In genomic region chr16:1830213-1830612, GRCh38 we compare ENCODE assay signal across 1 cellular context.
TF ChIP-seq lines count a peak whose summit lies in the region.

No MANE protein-coding gene starts in this region.

TF ChIP-seq in HepG2, 621 proteins besides CTCF, POLR2A, EP300 and RAD21 (continues in another document):
- TF ChIP-seq SAP130 (CRISPR knock-in tag; IDR thresholded peaks at IDR 0.05; ENCODE audit: low read depth) (peak; percentile 60), HNRNPH1 (optimal IDR thresholded peaks at IDR 0.05; ENCODE audit: low read depth, low read length) (no peak), HDAC1 (CRISPR knock-in tag; IDR thresholded peaks at IDR 0.05) (peak; percentile 55; the same call in 1 of the 2 replicates), PAXIP1 (CRISPR knock-in tag; conservative IDR thresholded peaks at IDR 0.05) (peak; percentile 35; the same call in 1 of the 2 replicates), ZSCAN31 (CRISPR knock-in tag; IDR thresholded peaks at IDR 0.05; ENCODE audit: low read depth) (no peak), ZKSCAN1 (IDR thresholded peaks at IDR 0.05; ENCODE audit: low read length) (0 out of 2 replicates have a peak, but pooled peaks have one; percentile 42), NFKB2 (CRISPR knock-in tag; IDR thresholded peaks at IDR 0.05; ENCODE audit: borderline replicate concordance) (no peak), ZBTB7B (CRISPR knock-in tag; IDR thresholded peaks at IDR 0.05) (0 out of 2 replicates have a peak, but pooled peaks have one; percentile 25), ZMYM3 (CRISPR knock-in tag; IDR thresholded peaks at IDR 0.05) (0 out of 2 replicates have a peak, but pooled peaks have one; percentile 30), CBFB (CRISPR knock-in tag; IDR thresholded peaks at IDR 0.05) (no peak), PAF1 (CRISPR knock-in tag; IDR thresholded peaks at IDR 0.05) (no peak; the same call in 1 of the 2 replicates), KMT2B (CRISPR knock-in tag; IDR thresholded peaks at IDR 0.05) (peak; percentile 16; the same call in 1 of the 2 replicates), HNF4A (CRISPR knock-in tag; IDR thresholded peaks at IDR 0.05) (peak; percentile 69), E2F1 (CRISPR knock-in tag; IDR thresholded peaks at IDR 0.05) (no peak), PHF21A (CRISPR knock-in tag; IDR thresholded peaks at IDR 0.05) (peak; percentile 63), RBM39 (IDR thresholded peaks at IDR 0.05; ENCODE audit: low read depth, low read length, poor library complexity, severe bottlenecking) (no peak), ARID3A (IDR thresholded peaks at IDR 0.05; ENCODE audit: low read depth, low read length) (0 out of 2 replicates have a peak, but pooled peaks have one; percentile 37), ZNF24 (IDR thresholded peaks at IDR 0.05) (no peak), ZFP41 (CRISPR knock-in tag; IDR thresholded peaks at IDR 0.05; ENCODE audit: borderline replicate concordance) (no peak), ZSCAN30 (CRISPR knock-in tag; IDR thresholded peaks at IDR 0.05) (0 out of 2 replicates have a peak, but pooled peaks have one; percentile 3), NCOR1 (IDR thresholded peaks at IDR 0.05; ENCODE audit: borderline replicate concordance, low read length) (peak; percentile 21; the same call in 1 of the 2 replicates), MBNL3 (CRISPR knock-in tag; conservative IDR thresholded peaks at IDR 0.05) (no peak), POLR2G (IDR thresholded peaks at IDR 0.05; ENCODE audit: low read depth, low read length) (peak; percentile 52; the same call in 1 of the 2 replicates), MIXL1 (CRISPR knock-in tag; IDR thresholded peaks at IDR 0.05) (0 out of 2 replicates have a peak, but pooled peaks have one; percentile 46), CEBPG (CRISPR knock-in tag; IDR thresholded peaks at IDR 0.05) (peak; percentile 75), MAZ (IDR thresholded peaks at IDR 0.05; ENCODE audit: borderline replicate concordance, low read depth, low read length) (no peak), MAZ (CRISPR knock-in tag; IDR thresholded peaks at IDR 0.05; ENCODE audit: low read depth) (no peak), GFI1 (CRISPR knock-in tag; IDR thresholded peaks at IDR 0.05; ENCODE audit: borderline replicate concordance) (peak; percentile 41; the same call in 1 of the 2 replicates), MED1 (CRISPR knock-in tag; IDR thresholded peaks at IDR 0.05) (peak; percentile 4; the same call in 1 of the 2 replicates), MAX (IDR thresholded peaks at IDR 0.05) (peak; percentile 33; the same call in 1 of the 2 replicates), SYNCRIP (IDR thresholded peaks at IDR 0.05; ENCODE audit: insufficient read depth, low read depth, low read length) (no peak), NFE2L1 (CRISPR knock-in tag; IDR thresholded peaks at IDR 0.05; ENCODE audit: borderline replicate concordance) (no peak), ZGPAT (CRISPR knock-in tag; IDR thresholded peaks at IDR 0.05) (peak; percentile 26; the same call in 1 of the 2 replicates), KAT7 (CRISPR knock-in tag; IDR thresholded peaks at IDR 0.05; ENCODE audit: borderline replicate concordance) (no peak), PHF20 (CRISPR knock-in tag; IDR thresholded peaks at IDR 0.05) (0 out of 2 replicates have a peak, but pooled peaks have one; percentile 11), BORCS8-MEF2B (CRISPR knock-in tag; IDR thresholded peaks at IDR 0.05) (no peak), CEBPB (IDR thresholded peaks at IDR 0.05; ENCODE audit: borderline replicate concordance, low read depth, low read length) (peak; percentile 49; the same call in 1 of the 2 replicates), MAFK (conservative IDR thresholded peaks at IDR 0.05 in 1 of 2, IDR thresholded peaks at IDR 0.05 in 1 of 2; ENCODE audit: low read length in 2 of 2) (0 out of 4 replicates have a peak, but pooled peaks of 1 of the 2 experiments have one; percentile 9), ZBTB20 (CRISPR knock-in tag; IDR thresholded peaks at IDR 0.05; ENCODE audit: borderline replicate concordance, low read depth) (no peak), PATZ1 (CRISPR knock-in tag; IDR thresholded peaks at IDR 0.05) (no peak)
- TF ChIP-seq, protein P1, sequence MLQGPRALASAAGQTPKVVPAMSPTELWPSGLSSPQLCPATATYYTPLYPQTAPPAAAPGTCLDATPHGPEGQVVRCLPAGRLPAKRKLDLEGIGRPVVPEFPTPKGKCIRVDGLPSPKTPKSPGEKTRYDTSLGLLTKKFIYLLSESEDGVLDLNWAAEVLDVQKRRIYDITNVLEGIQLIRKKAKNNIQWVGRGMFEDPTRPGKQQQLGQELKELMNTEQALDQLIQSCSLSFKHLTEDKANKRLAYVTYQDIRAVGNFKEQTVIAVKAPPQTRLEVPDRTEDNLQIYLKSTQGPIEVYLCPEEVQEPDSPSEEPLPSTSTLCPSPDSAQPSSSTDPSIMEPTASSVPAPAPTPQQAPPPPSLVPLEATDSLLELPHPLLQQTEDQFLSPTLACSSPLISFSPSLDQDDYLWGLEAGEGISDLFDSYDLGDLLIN (CRISPR knock-in tag; IDR thresholded peaks at IDR 0.05; ENCODE audit: borderline replicate concordance) = no peak
- TF ChIP-seq, protein P2, sequence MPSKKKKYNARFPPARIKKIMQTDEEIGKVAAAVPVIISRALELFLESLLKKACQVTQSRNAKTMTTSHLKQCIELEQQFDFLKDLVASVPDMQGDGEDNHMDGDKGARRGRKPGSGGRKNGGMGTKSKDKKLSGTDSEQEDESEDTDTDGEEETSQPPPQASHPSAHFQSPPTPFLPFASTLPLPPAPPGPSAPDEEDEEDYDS (CRISPR knock-in tag; IDR thresholded peaks at IDR 0.05) = 0 out of 2 replicates have a peak, but pooled peaks have one; percentile 18
- TF ChIP-seq, protein P3, sequence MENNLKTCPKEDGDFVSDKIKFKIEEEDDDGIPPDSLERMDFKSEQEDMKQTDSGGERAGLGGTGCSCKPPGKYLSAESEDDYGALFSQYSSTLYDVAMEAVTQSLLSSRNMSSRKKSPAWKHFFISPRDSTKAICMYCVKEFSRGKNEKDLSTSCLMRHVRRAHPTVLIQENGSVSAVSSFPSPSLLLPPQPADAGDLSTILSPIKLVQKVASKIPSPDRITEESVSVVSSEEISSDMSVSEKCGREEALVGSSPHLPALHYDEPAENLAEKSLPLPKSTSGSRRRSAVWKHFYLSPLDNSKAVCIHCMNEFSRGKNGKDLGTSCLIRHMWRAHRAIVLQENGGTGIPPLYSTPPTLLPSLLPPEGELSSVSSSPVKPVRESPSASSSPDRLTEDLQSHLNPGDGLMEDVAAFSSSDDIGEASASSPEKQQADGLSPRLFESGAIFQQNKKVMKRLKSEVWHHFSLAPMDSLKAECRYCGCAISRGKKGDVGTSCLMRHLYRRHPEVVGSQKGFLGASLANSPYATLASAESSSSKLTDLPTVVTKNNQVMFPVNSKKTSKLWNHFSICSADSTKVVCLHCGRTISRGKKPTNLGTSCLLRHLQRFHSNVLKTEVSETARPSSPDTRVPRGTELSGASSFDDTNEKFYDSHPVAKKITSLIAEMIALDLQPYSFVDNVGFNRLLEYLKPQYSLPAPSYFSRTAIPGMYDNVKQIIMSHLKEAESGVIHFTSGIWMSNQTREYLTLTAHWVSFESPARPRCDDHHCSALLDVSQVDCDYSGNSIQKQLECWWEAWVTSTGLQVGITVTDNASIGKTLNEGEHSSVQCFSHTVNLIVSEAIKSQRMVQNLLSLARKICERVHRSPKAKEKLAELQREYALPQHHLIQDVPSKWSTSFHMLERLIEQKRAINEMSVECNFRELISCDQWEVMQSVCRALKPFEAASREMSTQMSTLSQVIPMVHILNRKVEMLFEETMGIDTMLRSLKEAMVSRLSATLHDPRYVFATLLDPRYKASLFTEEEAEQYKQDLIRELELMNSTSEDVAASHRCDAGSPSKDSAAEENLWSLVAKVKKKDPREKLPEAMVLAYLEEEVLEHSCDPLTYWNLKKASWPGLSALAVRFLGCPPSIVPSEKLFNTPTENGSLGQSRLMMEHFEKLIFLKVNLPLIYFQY (CRISPR knock-in tag; IDR thresholded peaks at IDR 0.05; ENCODE audit: borderline replicate concordance) = no peak
- TF ChIP-seq, protein P4, sequence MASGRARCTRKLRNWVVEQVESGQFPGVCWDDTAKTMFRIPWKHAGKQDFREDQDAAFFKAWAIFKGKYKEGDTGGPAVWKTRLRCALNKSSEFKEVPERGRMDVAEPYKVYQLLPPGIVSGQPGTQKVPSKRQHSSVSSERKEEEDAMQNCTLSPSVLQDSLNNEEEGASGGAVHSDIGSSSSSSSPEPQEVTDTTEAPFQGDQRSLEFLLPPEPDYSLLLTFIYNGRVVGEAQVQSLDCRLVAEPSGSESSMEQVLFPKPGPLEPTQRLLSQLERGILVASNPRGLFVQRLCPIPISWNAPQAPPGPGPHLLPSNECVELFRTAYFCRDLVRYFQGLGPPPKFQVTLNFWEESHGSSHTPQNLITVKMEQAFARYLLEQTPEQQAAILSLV (CRISPR knock-in tag; IDR thresholded peaks at IDR 0.05; ENCODE audit: borderline replicate concordance) = no peak
